ENCODE assay signal across 10 cellular contexts in the genomic region with DNA sequence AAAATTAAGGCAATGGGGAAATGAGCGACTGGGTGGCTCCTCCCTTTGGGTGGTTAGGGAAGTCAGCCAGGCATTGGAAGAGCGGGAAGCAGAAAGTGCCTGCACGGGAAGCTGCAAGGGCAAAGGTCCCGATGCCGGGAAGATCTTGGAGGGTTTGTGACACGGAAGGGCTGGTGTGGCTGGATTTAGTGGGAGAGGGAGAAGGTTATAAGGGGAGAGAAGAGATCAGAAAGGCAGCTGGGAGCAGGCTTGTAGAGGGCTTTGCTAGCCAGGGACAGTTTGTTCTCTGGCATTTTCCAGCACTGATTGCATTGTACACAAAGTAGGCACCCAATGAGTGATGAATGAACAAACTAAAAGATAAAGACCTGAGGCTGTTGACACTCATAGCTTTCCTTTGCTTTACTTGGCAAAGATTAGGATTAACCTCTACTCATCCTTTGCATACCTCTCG.
A peak's percentile ranks its signal among the peaks of the same experiment; 100 is the strongest.
DNase-seq lines count a peak whose midpoint lies in the region; ATAC-seq and TF ChIP-seq lines count a peak whose summit lies in the region.
"Had no signal": no experiment of that assay in that cellular context is flagged by ENCODE, and none has a peak within 500 bp of the region (broad histone marks: within the 10 kb centered on the region; RNA-seq: fewer than 3 reads in every experiment).

No MANE protein-coding gene starts in this region.

- no peaks in the 10 kb centered on the region for H4K20me1 ChIP-seq in Karpas-422 (ENCODE audit: insufficient read depth, low read depth, low read length)

- H3K4me3 ChIP-seq in body of pancreas = no peak overlapping the region
- H3K4me3 ChIP-seq in subcutaneous abdominal adipose tissue (ENCODE audit: low read depth in 1 of 5, low read length in 5 of 5) = peak overlapping the region in 3 of 5 donors; percentile 1 to 36 (median 33)
- no peak overlapping the region for H3K4me3 ChIP-seq in Karpas-422 (ENCODE audit: low read length)

- no peak overlapping the region for H2AFZ ChIP-seq in Karpas-422 (ENCODE audit: low read length)

- H3K79me2 ChIP-seq in Karpas-422 (ENCODE audit: low read length) = no peaks in the 10 kb centered on the region

- no peaks in the 10 kb centered on the region for H3K9me2 ChIP-seq in Karpas-422 (replicated peaks; ENCODE audit: insufficient read depth, low read length)

- H3K9me3 ChIP-seq in body of pancreas (no peaks in the 10 kb centered on the region), subcutaneous abdominal adipose tissue (ENCODE audit: control insufficient read depth in 5 of 5, low read length in 5 of 5) (no peaks in the 10 kb centered on the region), Karpas-422 (ENCODE audit: low read length) (no peaks in the 10 kb centered on the region)

- H3K4me2 ChIP-seq in Karpas-422 (ENCODE audit: low read depth, low read length, poor library complexity, severe bottlenecking) = no peak overlapping the region

- 17 to 18% methylated on average over 7 of the region's 7 CpGs for WGBS in body of pancreas, 2 donors

- DNase-seq in HS-5 (ENCODE audit: low read depth) = peak; percentile 23
- peak; percentile 67 to 84 (median 70) for DNase-seq in body of pancreas
- DNase-seq in kidney tubule cell (ENCODE audit: low spot score) = peak; percentile 69
- DNase-seq in Karpas-422 = no peak
- DNase-seq in NCI-H187 treated with DMSO at 0.1 percent for 48 hours (lab: John Stamatoyannopoulos, UW) = no peak
- DNase-seq in activated CD8-positive, alpha-beta memory T cell treated with anti-CD3 and anti-CD28 coated beads, Interleukin-2, amount 50 U/mL, for 48 hours = no peak
- DNase-seq: activated CD4-positive, alpha-beta memory T cell treated with anti-CD3 and anti-CD28 coated beads for 36 hours; stimulated activated naive CD8-positive, alpha-beta T cell treated with anti-CD3 and anti-CD28 coated beads, Interleukin-15, amount 100 ng/mL, for 72 hours had no signal

- no peaks in the 10 kb centered on the region for H3K27me3 ChIP-seq in body of pancreas
- H3K27me3 ChIP-seq in subcutaneous abdominal adipose tissue (ENCODE audit: control insufficient read depth in 5 of 5, insufficient read depth in 4 of 5, low read length in 5 of 5) = no peaks in the 10 kb centered on the region
- H3K27me3 ChIP-seq in Karpas-422 (ENCODE audit: low read length) = no peaks in the 10 kb centered on the region

- H3K4me1 ChIP-seq in body of pancreas = peaks cover 32% of the 10 kb centered on the region
- H3K4me1 ChIP-seq in subcutaneous abdominal adipose tissue (ENCODE audit: control insufficient read depth in 5 of 5, insufficient read depth in 5 of 5, low read length in 5 of 5) = peaks cover 4 to 40% (median 20%) of the 10 kb centered on the region in 5 donors
- no peaks in the 10 kb centered on the region for H3K4me1 ChIP-seq in Karpas-422 (ENCODE audit: low read length)

- TF ChIP-seq POLR2A in body of pancreas (IDR thresholded peaks at IDR 0.05) = peak in 2 of 3 donors; percentile 66 to 69

- no peak for TF ChIP-seq CTCF in body of pancreas (IDR thresholded peaks at IDR 0.05)

- H3K27ac ChIP-seq in body of pancreas = peak overlapping the region; percentile 21 to 92 (median 80)
- H3K27ac ChIP-seq in subcutaneous abdominal adipose tissue (ENCODE audit: low read depth, low read length) = peak overlapping the region; percentile 95
- no peak overlapping the region for H3K27ac ChIP-seq in Karpas-422 (ENCODE audit: low read length)

- intact Hi-C loops in body of pancreas (cut with DNase I) = no loop called here

- peak overlapping the region; percentile 15 to 79 (median 50) for H3K9ac ChIP-seq in subcutaneous abdominal adipose tissue (ENCODE audit: low read length in 5 of 5)
- no peak overlapping the region for H3K9ac ChIP-seq in Karpas-422 (ENCODE audit: low read length)

- ATAC-seq in body of pancreas = peak; percentile 93
- no peak for ATAC-seq in HG02885 (IDR thresholded peaks at IDR 0.05; ENCODE audit: poor library complexity, unreplicated experiment)
- ATAC-seq: stimulated activated naive CD8-positive, alpha-beta T cell treated with anti-CD3 and anti-CD28 coated beads, Interleukin-15, amount 100 ng/mL, for 72 hours had no signal

- no peaks in the 10 kb centered on the region for H3K36me3 ChIP-seq in body of pancreas (replicated peaks in 1 of 2; ENCODE audit: insufficient read depth in 1 of 2, low read depth in 2 of 2)
- no peaks in the 10 kb centered on the region for H3K36me3 ChIP-seq in subcutaneous abdominal adipose tissue (ENCODE audit: control insufficient read depth in 5 of 5, insufficient read depth in 5 of 5, low read length in 5 of 5)
- no peaks in the 10 kb centered on the region for H3K36me3 ChIP-seq in Karpas-422 (ENCODE audit: insufficient read depth, low read length)

Comparison
In these comparisons a context has a peak if more than half of its experiments do, and no peak if none do; other contexts are left out.
1. DNase-seq: peak in HS-5 (single experiment), body of pancreas (4 of 4) and kidney tubule cell (single experiment); none in Karpas-422 (single experiment), NCI-H187 treated with DMSO at 0.1 percent for 48 hours (single experiment) and activated CD8-positive, alpha-beta memory T cell treated with anti-CD3 and anti-CD28 coated beads, Interleukin-2, amount 50 U/mL, for 48 hours (single experiment).
2. H3K4me3 ChIP-seq: peak in subcutaneous abdominal adipose tissue (3 of 5); none in body of pancreas (0 of 2) and Karpas-422 (single experiment).